In genomic region chr1:6674796-6675195, GRCh38 we compare ENCODE assay signal across 22 cellular contexts.
"Had no signal": no experiment of that assay in that cellular context is flagged by ENCODE, and none has a peak within 500 bp of the region (broad histone marks: within the 10 kb centered on the region; RNA-seq: fewer than 3 reads in every experiment).

No MANE protein-coding gene starts in this region.

- H3K4me3 ChIP-seq: hepatocyte, pancreas, skin epidermis, stomach, suprapubic skin, tibial nerve had no signal

- H3K4me1 Mint-ChIP-seq: activated naive CD4-positive, alpha-beta T cell treated with anti-CD3 and anti-CD28 coated beads, Interleukin-2, amount 50 U/mL, for 24 hours; brain had no signal

- DNase-seq: activated CD4-positive, alpha-beta T cell treated with anti-CD3 and anti-CD28 coated beads for 1 hour; activated gamma-delta T cell treated with Interleukin-2 at 50 U/mL for 16 hours; activated T-cell treated with anti-CD3 and anti-CD28 coated beads, Interleukin-2, amount 50 U/mL, for 1 hour; anterior cingulate cortex; caudate nucleus; dermis blood vessel endothelial cell; effector CD8-positive, alpha-beta T cell; foreskin keratinocyte; immature natural killer cell; left ventricle myocardium superior; mammary epithelial cell; nephron progenitor cell; pancreas; right cardiac atrium; stimulated activated CD4-positive, alpha-beta T cell treated with anti-CD3 and anti-CD28 coated beads, Interleukin-1b, Interleukin-23, amount 100 ng/mL, for 48 hours; stomach had no signal

- H3K27me3 Mint-ChIP-seq: activated naive CD4-positive, alpha-beta T cell treated with anti-CD3 and anti-CD28 coated beads, Interleukin-2, amount 50 U/mL, for 24 hours had no signal

- H3K9me3 ChIP-seq: pancreas, stomach, suprapubic skin, tibial nerve had no signal

- H3K4me3 Mint-ChIP-seq: activated naive CD4-positive, alpha-beta T cell treated with anti-CD3 and anti-CD28 coated beads, Interleukin-2, amount 50 U/mL, for 24 hours; brain; immature natural killer cell; nephron progenitor cell had no signal

- H3K27ac ChIP-seq: foreskin keratinocyte, hepatocyte, pancreas, skin epidermis, stomach, suprapubic skin, tibial nerve had no signal

- ATAC-seq: foreskin keratinocyte, left ventricle myocardium superior, pancreas, right cardiac atrium had no signal

- H3K9me3 Mint-ChIP-seq: activated naive CD4-positive, alpha-beta T cell treated with anti-CD3 and anti-CD28 coated beads, Interleukin-2, amount 50 U/mL, for 24 hours; brain; immature natural killer cell; nephron progenitor cell had no signal

- H3K4me1 ChIP-seq: foreskin keratinocyte, pancreas, stomach, suprapubic skin, tibial nerve had no signal

- H3K27ac Mint-ChIP-seq: activated naive CD4-positive, alpha-beta T cell treated with anti-CD3 and anti-CD28 coated beads, Interleukin-2, amount 50 U/mL, for 24 hours; brain; immature natural killer cell had no signal

- H3K27me3 ChIP-seq: foreskin keratinocyte, hepatocyte, pancreas, stomach, suprapubic skin, tibial nerve had no signal
